Comparison of ENCODE assay signal across 1 cellular context in the genomic region with DNA sequence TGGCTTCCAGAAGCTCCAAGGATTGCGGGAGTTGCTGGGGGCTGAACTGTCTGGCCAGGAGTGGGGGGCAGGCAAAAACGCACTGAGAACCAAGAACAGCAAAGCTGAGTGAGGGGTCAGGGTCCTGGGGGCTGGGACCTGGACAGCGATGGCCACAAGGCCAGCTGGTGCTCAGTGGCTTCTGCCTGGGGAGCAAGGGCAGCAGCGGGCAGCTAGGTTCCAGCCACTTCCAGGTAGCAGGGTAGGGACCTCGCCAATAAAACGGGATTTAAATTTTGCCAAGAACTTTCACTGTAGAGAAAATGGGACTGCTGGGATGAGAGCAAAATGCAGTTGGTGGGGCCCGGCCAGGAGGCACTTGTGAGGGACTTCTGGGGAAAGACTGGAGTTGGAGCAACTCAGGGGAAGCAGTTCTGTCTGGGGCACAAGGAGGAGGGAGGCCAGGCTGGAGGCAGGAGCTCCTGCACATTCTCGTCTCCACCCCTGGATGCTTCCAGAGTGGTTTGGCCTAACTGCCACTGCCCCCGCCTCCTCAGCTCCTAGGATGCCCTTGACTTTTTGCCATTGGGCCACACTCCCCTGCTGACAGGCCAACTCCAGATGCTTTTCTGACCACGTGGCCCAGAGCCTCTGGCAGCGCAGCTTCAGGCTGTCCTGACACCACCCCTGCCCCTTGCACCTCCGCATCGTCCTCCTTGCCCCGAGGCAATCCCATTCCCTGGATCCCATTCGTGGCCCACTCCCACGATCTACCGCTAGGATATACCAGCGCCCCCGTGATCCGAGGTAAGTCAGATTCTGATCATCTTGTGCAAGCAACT.
TF ChIP-seq lines count a peak whose summit lies in the region.

No MANE protein-coding gene starts in this region.

TF ChIP-seq in GM12878, 131 proteins besides CTCF, POLR2A, EP300 and RAD21:
- TF ChIP-seq RUNX3 (IDR thresholded peaks at IDR 0.05; ENCODE audit: low read length) (no peak), MTA3 (IDR thresholded peaks at IDR 0.05; ENCODE audit: borderline replicate concordance, low read length) (no peak)
